ENCODE assay signal across 19 cellular contexts in the genomic region with DNA sequence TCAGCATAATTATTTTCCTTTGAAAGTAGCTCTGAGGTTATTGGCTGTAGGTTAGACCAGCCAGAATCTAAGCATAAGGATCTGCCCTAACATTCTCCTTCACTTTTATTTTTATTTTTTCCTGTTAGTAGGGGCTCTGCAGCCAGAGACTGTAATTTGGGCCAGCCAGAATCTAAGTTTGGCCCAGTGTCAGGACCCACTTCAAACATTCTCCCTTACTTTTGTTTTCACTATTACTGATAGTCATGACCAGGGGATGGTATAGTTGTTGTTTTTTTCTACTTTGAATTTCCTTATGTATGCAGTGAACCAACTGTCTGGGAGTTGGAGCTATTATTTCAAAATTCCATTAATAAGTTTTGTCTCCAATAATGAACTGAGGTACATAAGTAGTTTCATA.
A peak's percentile ranks its signal among the peaks of the same experiment; 100 is the strongest.
DNase-seq lines count a peak whose midpoint lies in the region; ATAC-seq, FAIRE-seq and TF ChIP-seq lines count a peak whose summit lies in the region.
"Had no signal": no experiment of that assay in that cellular context is flagged by ENCODE, and none has a peak within 500 bp of the region (broad histone marks: within the 10 kb centered on the region; RNA-seq: fewer than 3 reads in every experiment).

No MANE protein-coding gene starts in this region.

- in situ Hi-C loops in GM12878 (cut with MboI): no loop called here

- RAD21 ChIA-PET in GM12878 (lab: Charles Lee; ENCODE audit: unreplicated experiment): interaction anchor here (1.2 kb wide), 1 partner anchor 13 kb away, joined by 4 read pairs; no protein-coding TSS in a partner anchor

- ATAC-seq in GM18867 (IDR thresholded peaks at IDR 0.05; ENCODE audit: unreplicated experiment) (peak; percentile 39), HG02885 (IDR thresholded peaks at IDR 0.05; ENCODE audit: poor library complexity, unreplicated experiment) (peak; percentile 58), GM12878 (peak; percentile 70), HG02798 (IDR thresholded peaks at IDR 0.05; ENCODE audit: poor library complexity, unreplicated experiment) (no peak), GM21360 (IDR thresholded peaks at IDR 0.05; ENCODE audit: unreplicated experiment) (no peak)
- ATAC-seq: A549; CD8-positive, alpha-beta T cell had no signal

- TF ChIP-seq EP300 in GM12878 (IDR thresholded peaks at IDR 0.05; ENCODE audit: borderline replicate concordance in 1 of 2, control insufficient read depth in 1 of 2, low read depth in 2 of 2, low read length in 2 of 2): no peak

- no peak for DNase-seq in GM12878 (ENCODE audit: low read depth, low spot score)
- DNase-seq in tibial artery: no peak
- DNase-seq in activated CD8-positive, alpha-beta memory T cell treated with anti-CD3 and anti-CD28 coated beads, Interleukin-2, amount 50 U/mL, for 48 hours: no peak
- DNase-seq: CD8-positive, alpha-beta T cell; COR-L47; DMS153; DMS79 treated with DMSO at 0.1 percent for 48 hours; EL; H7 had no signal

- H2AFZ ChIP-seq in GM12878 (ENCODE audit: control insufficient read depth, low read depth, low read length): no peak overlapping the region
- H2AFZ ChIP-seq: GM23338 had no signal

- H3K4me1 ChIP-seq in GM12878 (ENCODE audit: control insufficient read depth, insufficient read depth, low read length): no peaks in the 10 kb centered on the region
- H3K4me1 ChIP-seq in tibial artery: peaks cover 0 to 60% (median 7%) of the 10 kb centered on the region in 4 donors
- H3K4me1 ChIP-seq: A549 had no signal

- H3K79me2 ChIP-seq in GM12878 (ENCODE audit: control insufficient read depth, insufficient read depth, low read length): no peaks in the 10 kb centered on the region

- no peaks in the 10 kb centered on the region for H3K36me3 ChIP-seq in GM12878 (ENCODE audit: control insufficient read depth in 2 of 2, insufficient read depth in 2 of 2, low read length in 1 of 2)
- no peaks in the 10 kb centered on the region for H3K36me3 ChIP-seq in tibial artery

- H3K4me3 ChIP-seq in GM12878: no peak overlapping the region
- no peak overlapping the region for H3K4me3 ChIP-seq in tibial artery
- H3K4me3 ChIP-seq: A549, GM23338, K562 had no signal

- no peak for TF ChIP-seq CTCF in GM12878 (IDR thresholded peaks at IDR 0.05 in 2 of 3, conservative IDR thresholded peaks at IDR 0.05 in 1 of 3; ENCODE audit: control insufficient read depth in 2 of 3, extremely low read depth in 1 of 3, insufficient read depth in 1 of 3, low read depth in 3 of 3, low read length in 3 of 3)
- no peak for TF ChIP-seq CTCF in tibial artery (IDR thresholded peaks at IDR 0.05)

- no peak for FAIRE-seq in GM12878 (lab: Jason Lieb, UNC)
- FAIRE-seq: A549, D721Med, G401.6 had no signal

- TF ChIP-seq POLR2A in GM12878 (IDR thresholded peaks at IDR 0.05; ENCODE audit: low read depth, low read length): no peak

- intact Hi-C loops in GM12878 (cut with micrococcal nuclease; ENCODE audit: unreplicated experiment): no loop called here
- intact Hi-C loops in tibial artery (cut with DNase I; ENCODE audit: low total_unique reads): no loop called here

- TF ChIP-seq RAD21 in GM12878 (IDR thresholded peaks at IDR 0.05; ENCODE audit: insufficient read depth, low read depth, low read length): no peak

- SMC1A ChIA-PET in GM12878 (lab: Charles Lee; ENCODE audit: uncharacterized antibody, unreplicated experiment): interaction anchor here (1.1 kb wide), 1 partner anchor 9 kb away, joined by 4 read pairs; no protein-coding TSS in a partner anchor

- CTCF ChIA-PET in GM12878 (lab: Yijun Ruan, JAX): interaction anchor here (1.1 to 2.4 kb wide), 3 partner anchors 11 to 296 kb away, joined by 3 to 8 read pairs (median 5); no protein-coding TSS in a partner anchor

- no peaks in the 10 kb centered on the region for H3K27me3 ChIP-seq in GM12878 (replicated peaks in 1 of 2; ENCODE audit: control insufficient read depth in 2 of 2, insufficient read depth in 2 of 2, low read length in 1 of 2)
- no peaks in the 10 kb centered on the region for H3K27me3 ChIP-seq in tibial artery

- no TSS peak for BruUV-seq in GM12878 (replicated peaks; lab: Mats Ljungman, UMichigan)

- no peak overlapping the region for H3K9ac ChIP-seq in GM12878 (ENCODE audit: control insufficient read depth, insufficient read depth, low read length)

- POLR2A ChIA-PET in GM12878 (lab: Charles Lee): no interaction called here

- H3K4me2 ChIP-seq in GM12878 (ENCODE audit: control insufficient read depth, insufficient read depth): no peak overlapping the region
- H3K4me2 ChIP-seq: A549, GM23338 had no signal

- no peak overlapping the region for H3K27ac ChIP-seq in GM12878 (ENCODE audit: control insufficient read depth, insufficient read depth)
- H3K27ac ChIP-seq in tibial artery: peak overlapping the region; percentile 49 to 69
- H3K27ac ChIP-seq: A549, HL-60 had no signal

- H4K20me1 ChIP-seq in GM12878 (ENCODE audit: control insufficient read depth, insufficient read depth): no peaks in the 10 kb centered on the region

- no peaks in the 10 kb centered on the region; the same call in 1 of the 3 replicates for H3K9me3 ChIP-seq in GM12878 (replicated peaks; ENCODE audit: control insufficient read depth, insufficient read depth, low read length)
- no peaks in the 10 kb centered on the region for H3K9me3 ChIP-seq in tibial artery
- H3K9me3 ChIP-seq: A549 had no signal

TF ChIP-seq in GM12878, 131 proteins besides CTCF, POLR2A, EP300 and RAD21:
- TF ChIP-seq TCF7 (IDR thresholded peaks at IDR 0.05; ENCODE audit: borderline replicate concordance): peak; percentile 85
- TF ChIP-seq JUNB (IDR thresholded peaks at IDR 0.05): 0 out of 2 replicates have a peak, but pooled peaks have one; percentile 15
- TF ChIP-seq ZNF207 (IDR thresholded peaks at IDR 0.05; ENCODE audit: borderline replicate concordance): no peak
- TF ChIP-seq FOXM1 (IDR thresholded peaks at IDR 0.05; ENCODE audit: low read depth, low read length): 0 out of 2 replicates have a peak, but pooled peaks have one; percentile 20
- TF ChIP-seq RUNX3 (IDR thresholded peaks at IDR 0.05; ENCODE audit: low read length): peak; percentile 49; the same call in 1 of the 2 replicates
- TF ChIP-seq NFIC (IDR thresholded peaks at IDR 0.05; ENCODE audit: low read depth, low read length): 0 out of 2 replicates have a peak, but pooled peaks have one; percentile 21
TF ChIP-seq in GM12878: peak in this region for 5.

Comparison
In these comparisons a context has a peak if more than half of its experiments do, and no peak if none do; other contexts are left out.
1. ATAC-seq: peak in GM18867 (single experiment), HG02885 (single experiment) and GM12878 (single experiment); none in HG02798 (single experiment) and GM21360 (single experiment).